1 cellular context compared by ENCODE assay signal in the genomic region with DNA sequence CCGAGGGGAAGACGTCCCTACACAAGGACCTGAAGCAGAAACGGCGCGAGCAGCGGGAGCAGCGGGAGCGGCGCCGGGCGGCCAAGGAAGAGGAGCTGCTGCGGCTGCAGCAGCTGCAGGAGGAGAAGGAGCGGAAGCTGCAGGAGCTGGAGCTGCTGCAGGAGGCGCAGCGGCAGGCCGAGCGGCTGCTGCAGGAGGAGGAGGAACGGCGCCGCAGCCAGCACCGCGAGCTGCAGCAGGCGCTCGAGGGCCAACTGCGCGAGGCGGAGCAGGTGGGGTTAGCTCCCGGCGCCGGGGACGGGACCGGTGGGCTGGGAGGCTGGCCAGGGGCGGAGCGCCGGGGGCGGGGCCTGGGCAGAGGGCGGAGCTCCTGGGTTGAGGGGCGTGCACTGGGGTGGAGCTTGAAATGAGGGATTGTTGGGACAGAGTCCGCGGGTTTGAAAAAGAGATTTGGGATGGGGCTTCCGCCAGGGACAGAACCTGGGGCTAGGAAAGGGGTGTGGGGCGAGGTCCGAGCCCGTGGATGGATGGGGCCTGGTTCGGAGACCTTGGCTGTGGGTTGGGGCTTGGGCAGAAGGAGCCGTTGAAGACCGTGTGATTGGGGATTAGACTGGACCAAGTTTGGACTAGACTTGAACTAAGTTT.
TF ChIP-seq lines count a peak whose summit lies in the region.

No MANE protein-coding gene starts in this region.

TF ChIP-seq in WTC11, 78 proteins besides CTCF, POLR2A, EP300 and RAD21 (continued from another document and continues in another):
- TF ChIP-seq AFF4 (CRISPR knock-in tag; IDR thresholded peaks at IDR 0.05; ENCODE audit: borderline replicate concordance) = no peak
- TF ChIP-seq IRF2 (CRISPR knock-in tag; IDR thresholded peaks at IDR 0.05; ENCODE audit: borderline replicate concordance, low read depth) = no peak
- TF ChIP-seq, protein P1, sequence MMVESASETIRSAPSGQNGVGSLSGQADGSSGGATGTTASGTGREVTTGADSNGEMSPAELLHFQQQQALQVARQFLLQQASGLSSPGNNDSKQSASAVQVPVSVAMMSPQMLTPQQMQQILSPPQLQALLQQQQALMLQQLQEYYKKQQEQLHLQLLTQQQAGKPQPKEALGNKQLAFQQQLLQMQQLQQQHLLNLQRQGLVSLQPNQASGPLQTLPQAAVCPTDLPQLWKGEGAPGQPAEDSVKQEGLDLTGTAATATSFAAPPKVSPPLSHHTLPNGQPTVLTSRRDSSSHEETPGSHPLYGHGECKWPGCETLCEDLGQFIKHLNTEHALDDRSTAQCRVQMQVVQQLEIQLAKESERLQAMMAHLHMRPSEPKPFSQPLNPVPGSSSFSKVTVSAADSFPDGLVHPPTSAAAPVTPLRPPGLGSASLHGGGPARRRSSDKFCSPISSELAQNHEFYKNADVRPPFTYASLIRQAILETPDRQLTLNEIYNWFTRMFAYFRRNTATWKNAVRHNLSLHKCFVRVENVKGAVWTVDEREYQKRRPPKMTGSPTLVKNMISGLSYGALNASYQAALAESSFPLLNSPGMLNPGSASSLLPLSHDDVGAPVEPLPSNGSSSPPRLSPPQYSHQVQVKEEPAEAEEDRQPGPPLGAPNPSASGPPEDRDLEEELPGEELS (CRISPR knock-in tag; IDR thresholded peaks at IDR 0.05) = peak; percentile 87
- no peak for TF ChIP-seq JUN (CRISPR knock-in tag; IDR thresholded peaks at IDR 0.05)
- peak; percentile 87; the same call in 1 of the 2 replicates for TF ChIP-seq ETV6 (CRISPR knock-in tag; IDR thresholded peaks at IDR 0.05)
- TF ChIP-seq KAT7 (CRISPR knock-in tag; IDR thresholded peaks at IDR 0.05; ENCODE audit: borderline replicate concordance) = no peak; the same call in 1 of the 2 replicates
- no peak for TF ChIP-seq FOXJ3 (CRISPR knock-in tag; IDR thresholded peaks at IDR 0.05; ENCODE audit: borderline replicate concordance)
- peak; percentile 49; the same call in 1 of the 2 replicates for TF ChIP-seq ZBTB21 (CRISPR knock-in tag; IDR thresholded peaks at IDR 0.05; ENCODE audit: borderline replicate concordance)
- no peak; the same call in 1 of the 2 replicates for TF ChIP-seq CREB1 (CRISPR knock-in tag; IDR thresholded peaks at IDR 0.05)
- TF ChIP-seq ZNF416 (CRISPR knock-in tag; IDR thresholded peaks at IDR 0.05) = no peak
- no peak for TF ChIP-seq NFE2L1 (CRISPR knock-in tag; IDR thresholded peaks at IDR 0.05)
- TF ChIP-seq RORB (CRISPR knock-in tag; IDR thresholded peaks at IDR 0.05) = no peak
- TF ChIP-seq, protein P2, sequence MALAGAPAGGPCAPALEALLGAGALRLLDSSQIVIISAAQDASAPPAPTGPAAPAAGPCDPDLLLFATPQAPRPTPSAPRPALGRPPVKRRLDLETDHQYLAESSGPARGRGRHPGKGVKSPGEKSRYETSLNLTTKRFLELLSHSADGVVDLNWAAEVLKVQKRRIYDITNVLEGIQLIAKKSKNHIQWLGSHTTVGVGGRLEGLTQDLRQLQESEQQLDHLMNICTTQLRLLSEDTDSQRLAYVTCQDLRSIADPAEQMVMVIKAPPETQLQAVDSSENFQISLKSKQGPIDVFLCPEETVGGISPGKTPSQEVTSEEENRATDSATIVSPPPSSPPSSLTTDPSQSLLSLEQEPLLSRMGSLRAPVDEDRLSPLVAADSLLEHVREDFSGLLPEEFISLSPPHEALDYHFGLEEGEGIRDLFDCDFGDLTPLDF (CRISPR knock-in tag; IDR thresholded peaks at IDR 0.05) = no peak
- TF ChIP-seq, protein P3, sequence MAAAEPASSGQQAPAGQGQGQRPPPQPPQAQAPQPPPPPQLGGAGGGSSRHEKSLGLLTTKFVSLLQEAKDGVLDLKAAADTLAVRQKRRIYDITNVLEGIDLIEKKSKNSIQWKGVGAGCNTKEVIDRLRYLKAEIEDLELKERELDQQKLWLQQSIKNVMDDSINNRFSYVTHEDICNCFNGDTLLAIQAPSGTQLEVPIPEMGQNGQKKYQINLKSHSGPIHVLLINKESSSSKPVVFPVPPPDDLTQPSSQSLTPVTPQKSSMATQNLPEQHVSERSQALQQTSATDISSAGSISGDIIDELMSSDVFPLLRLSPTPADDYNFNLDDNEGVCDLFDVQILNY (CRISPR knock-in tag; IDR thresholded peaks at IDR 0.05) = peak; percentile 78; the same call in 1 of the 2 replicates
- no peak for TF ChIP-seq ATF1 (CRISPR knock-in tag; IDR thresholded peaks at IDR 0.05)
- TF ChIP-seq MLX (CRISPR knock-in tag; IDR thresholded peaks at IDR 0.05) = no peak
- TF ChIP-seq CDX4 (CRISPR knock-in tag; IDR thresholded peaks at IDR 0.05; ENCODE audit: borderline replicate concordance) = no peak
- TF ChIP-seq PRRX2 (CRISPR knock-in tag; IDR thresholded peaks at IDR 0.05) = no peak
- TF ChIP-seq HMGA2 (CRISPR knock-in tag; IDR thresholded peaks at IDR 0.05) = no peak
- TF ChIP-seq, protein P4, sequence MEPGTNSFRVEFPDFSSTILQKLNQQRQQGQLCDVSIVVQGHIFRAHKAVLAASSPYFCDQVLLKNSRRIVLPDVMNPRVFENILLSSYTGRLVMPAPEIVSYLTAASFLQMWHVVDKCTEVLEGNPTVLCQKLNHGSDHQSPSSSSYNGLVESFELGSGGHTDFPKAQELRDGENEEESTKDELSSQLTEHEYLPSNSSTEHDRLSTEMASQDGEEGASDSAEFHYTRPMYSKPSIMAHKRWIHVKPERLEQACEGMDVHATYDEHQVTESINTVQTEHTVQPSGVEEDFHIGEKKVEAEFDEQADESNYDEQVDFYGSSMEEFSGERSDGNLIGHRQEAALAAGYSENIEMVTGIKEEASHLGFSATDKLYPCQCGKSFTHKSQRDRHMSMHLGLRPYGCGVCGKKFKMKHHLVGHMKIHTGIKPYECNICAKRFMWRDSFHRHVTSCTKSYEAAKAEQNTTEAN (CRISPR knock-in tag; IDR thresholded peaks at IDR 0.05) = 0 out of 2 replicates have a peak, but pooled peaks have one; percentile 46
- TF ChIP-seq FOXP1 (CRISPR knock-in tag; IDR thresholded peaks at IDR 0.05; ENCODE audit: borderline replicate concordance) = peak; percentile 94
- TF ChIP-seq ARID4B (CRISPR knock-in tag; IDR thresholded peaks at IDR 0.05; ENCODE audit: borderline replicate concordance) = 0 out of 2 replicates have a peak, but pooled peaks have one; percentile 31
- TF ChIP-seq ELF4 (CRISPR knock-in tag; IDR thresholded peaks at IDR 0.05; ENCODE audit: low read depth) = no peak
- TF ChIP-seq HMGXB4 (CRISPR knock-in tag; IDR thresholded peaks at IDR 0.05) = peak; percentile 66; the same call in 1 of the 2 replicates
- TF ChIP-seq, protein P5, sequence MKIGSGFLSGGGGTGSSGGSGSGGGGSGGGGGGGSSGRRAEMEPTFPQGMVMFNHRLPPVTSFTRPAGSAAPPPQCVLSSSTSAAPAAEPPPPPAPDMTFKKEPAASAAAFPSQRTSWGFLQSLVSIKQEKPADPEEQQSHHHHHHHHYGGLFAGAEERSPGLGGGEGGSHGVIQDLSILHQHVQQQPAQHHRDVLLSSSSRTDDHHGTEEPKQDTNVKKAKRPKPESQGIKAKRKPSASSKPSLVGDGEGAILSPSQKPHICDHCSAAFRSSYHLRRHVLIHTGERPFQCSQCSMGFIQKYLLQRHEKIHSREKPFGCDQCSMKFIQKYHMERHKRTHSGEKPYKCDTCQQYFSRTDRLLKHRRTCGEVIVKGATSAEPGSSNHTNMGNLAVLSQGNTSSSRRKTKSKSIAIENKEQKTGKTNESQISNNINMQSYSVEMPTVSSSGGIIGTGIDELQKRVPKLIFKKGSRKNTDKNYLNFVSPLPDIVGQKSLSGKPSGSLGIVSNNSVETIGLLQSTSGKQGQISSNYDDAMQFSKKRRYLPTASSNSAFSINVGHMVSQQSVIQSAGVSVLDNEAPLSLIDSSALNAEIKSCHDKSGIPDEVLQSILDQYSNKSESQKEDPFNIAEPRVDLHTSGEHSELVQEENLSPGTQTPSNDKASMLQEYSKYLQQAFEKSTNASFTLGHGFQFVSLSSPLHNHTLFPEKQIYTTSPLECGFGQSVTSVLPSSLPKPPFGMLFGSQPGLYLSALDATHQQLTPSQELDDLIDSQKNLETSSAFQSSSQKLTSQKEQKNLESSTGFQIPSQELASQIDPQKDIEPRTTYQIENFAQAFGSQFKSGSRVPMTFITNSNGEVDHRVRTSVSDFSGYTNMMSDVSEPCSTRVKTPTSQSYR (CRISPR knock-in tag; IDR thresholded peaks at IDR 0.05) = no peak
- TF ChIP-seq GTF2I (CRISPR knock-in tag; conservative IDR thresholded peaks at IDR 0.05) = no peak
- no peak for TF ChIP-seq SMAD4 (CRISPR knock-in tag; IDR thresholded peaks at IDR 0.05)
- no peak for TF ChIP-seq NR1H2 (CRISPR knock-in tag; IDR thresholded peaks at IDR 0.05)
- TF ChIP-seq, protein P6, sequence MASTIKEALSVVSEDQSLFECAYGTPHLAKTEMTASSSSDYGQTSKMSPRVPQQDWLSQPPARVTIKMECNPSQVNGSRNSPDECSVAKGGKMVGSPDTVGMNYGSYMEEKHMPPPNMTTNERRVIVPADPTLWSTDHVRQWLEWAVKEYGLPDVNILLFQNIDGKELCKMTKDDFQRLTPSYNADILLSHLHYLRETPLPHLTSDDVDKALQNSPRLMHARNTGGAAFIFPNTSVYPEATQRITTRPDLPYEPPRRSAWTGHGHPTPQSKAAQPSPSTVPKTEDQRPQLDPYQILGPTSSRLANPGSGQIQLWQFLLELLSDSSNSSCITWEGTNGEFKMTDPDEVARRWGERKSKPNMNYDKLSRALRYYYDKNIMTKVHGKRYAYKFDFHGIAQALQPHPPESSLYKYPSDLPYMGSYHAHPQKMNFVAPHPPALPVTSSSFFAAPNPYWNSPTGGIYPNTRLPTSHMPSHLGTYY (CRISPR knock-in tag; IDR thresholded peaks at IDR 0.05) = no peak
- peak; percentile 76 for TF ChIP-seq FOXK1 (CRISPR knock-in tag; IDR thresholded peaks at IDR 0.05)
- TF ChIP-seq ZNF121 (CRISPR knock-in tag; IDR thresholded peaks at IDR 0.05) = peak; percentile 64; the same call in 1 of the 2 replicates
